Comparison of ENCODE assay signal across 22 cellular contexts in the genomic region with DNA sequence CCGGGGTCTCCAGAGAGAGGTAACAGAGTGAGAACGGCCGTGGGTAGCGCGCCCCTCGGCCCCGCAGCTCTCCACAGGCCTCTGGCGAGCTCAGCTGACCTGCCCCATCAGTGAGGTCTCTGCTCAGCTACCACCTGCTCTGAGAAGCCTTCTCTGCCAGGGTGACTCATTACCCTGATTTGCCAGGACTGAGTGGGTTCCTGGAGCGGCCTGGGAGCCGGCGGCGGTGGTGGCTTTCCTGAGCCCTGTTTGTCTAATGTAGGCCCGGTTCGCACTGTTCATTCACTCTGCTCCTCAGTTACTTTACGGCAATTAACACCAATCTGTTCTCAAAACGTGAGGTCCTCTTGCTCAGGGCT.
DNase-seq lines count a peak whose midpoint lies in the region; ATAC-seq and TF ChIP-seq lines count a peak whose summit lies in the region.
"Had no signal": no experiment of that assay in that cellular context is flagged by ENCODE, and none has a peak within 500 bp of the region (broad histone marks: within the 10 kb centered on the region; RNA-seq: fewer than 3 reads in every experiment).

No MANE protein-coding gene starts in this region.

- WGBS in esophagus muscularis mucosa: 91% methylated on average over 8 of the region's 16 CpGs
- WGBS in suprapubic skin: 91% methylated on average over 10 of the region's 16 CpGs

- TF ChIP-seq CTCF in esophagus muscularis mucosa (IDR thresholded peaks at IDR 0.05): no peak
- TF ChIP-seq CTCF in suprapubic skin (IDR thresholded peaks at IDR 0.05): no peak
- no peak for TF ChIP-seq CTCF in left lung (IDR thresholded peaks at IDR 0.05)

- no peak for TF ChIP-seq EP300 in esophagus muscularis mucosa (IDR thresholded peaks at IDR 0.05)
- TF ChIP-seq EP300 in suprapubic skin (IDR thresholded peaks at IDR 0.05): no peak

- H3K27me3 Mint-ChIP-seq in activated naive CD8-positive, alpha-beta T cell: peaks cover 2% of the 10 kb centered on the region
- peaks cover 2% of the 10 kb centered on the region for H3K27me3 Mint-ChIP-seq in activated naive CD8-positive, alpha-beta T cell treated with anti-CD3 and anti-CD28 coated beads, Interleukin-2, amount 50 U/mL, for 24 hours

- no peak for DNase-seq in activated naive CD8-positive, alpha-beta T cell treated with anti-CD3 and anti-CD28 coated beads, Interleukin-2, amount 50 U/mL, for 24 hours
- DNase-seq in NT2/D1 (ENCODE audit: low read depth, low spot score): no peak
- DNase-seq in esophagus muscularis mucosa (ENCODE audit: extremely low spot score): peak; percentile 60
- DNase-seq in suprapubic skin (ENCODE audit: low spot score in 2 of 2): no peak
- DNase-seq in T1000 (lab: John Stamatoyannopoulos, UW): no peak
- DNase-seq in left lung: no peak
- DNase-seq in NCI-H187 treated with DMSO at 0.1 percent for 48 hours (lab: John Stamatoyannopoulos, UW): no peak
- DNase-seq: activated gamma-delta T cell treated with Interleukin-2 at 50 U/mL for 16 hours; EL; foreskin melanocyte; IMR-90; mucosa of descending colon; NCI-H1694 treated with DMSO at 0.1 percent for 48 hours; NCI-H345; NK-92 treated with Interleukin-12 subunit alpha and Interleukin-12 subunit beta, amount 100 ng/mL, for 24 hours; retina; stimulated activated naive CD4-positive, alpha-beta T cell treated with Interleukin-2 at 50 U/mL for 16 hours had no signal

- H3K27me3 ChIP-seq in NT2/D1 (ENCODE audit: insufficient read depth, insufficient read length) (no peaks in the 10 kb centered on the region), esophagus muscularis mucosa (peaks cover 0 to 8% (median 0%) of the 10 kb centered on the region in 4 donors), suprapubic skin (peaks cover 7% of the 10 kb centered on the region), left lung (peaks cover 0 to 11% of the 10 kb centered on the region in 2 donors)
- H3K27me3 ChIP-seq: upper lobe of left lung had no signal

- H3K9me3 ChIP-seq in NT2/D1 (ENCODE audit: insufficient read depth, low read length): peaks cover 4% of the 10 kb centered on the region; the same call in 1 of the 2 replicates
- H3K9me3 ChIP-seq in esophagus muscularis mucosa: peaks cover 0 to 7% (median 6%) of the 10 kb centered on the region in 4 donors
- no peaks in the 10 kb centered on the region for H3K9me3 ChIP-seq in suprapubic skin
- peaks cover 0 to 3% of the 10 kb centered on the region in 2 donors for H3K9me3 ChIP-seq in left lung

- no peaks in the 10 kb centered on the region for H3K36me3 Mint-ChIP-seq in activated naive CD8-positive, alpha-beta T cell
- no peaks in the 10 kb centered on the region for H3K36me3 Mint-ChIP-seq in activated naive CD8-positive, alpha-beta T cell treated with anti-CD3 and anti-CD28 coated beads, Interleukin-2, amount 50 U/mL, for 24 hours (ENCODE audit: low read depth)

- intact Hi-C loops in esophagus muscularis mucosa (cut with DNase I): no loop called here
- intact Hi-C loops in left lung (cut with DNase I): no loop called here

- H3K4me3 Mint-ChIP-seq in activated naive CD8-positive, alpha-beta T cell: peak overlapping the region; percentile 14
- H3K4me3 Mint-ChIP-seq in activated naive CD8-positive, alpha-beta T cell treated with anti-CD3 and anti-CD28 coated beads, Interleukin-2, amount 50 U/mL, for 24 hours: no peak overlapping the region
- H3K4me3 Mint-ChIP-seq: H9 had no signal

- TF ChIP-seq POLR2A in esophagus muscularis mucosa (IDR thresholded peaks at IDR 0.05; ENCODE audit: low read depth): no peak
- TF ChIP-seq POLR2A in suprapubic skin (IDR thresholded peaks at IDR 0.05): no peak

- ATAC-seq in activated naive CD8-positive, alpha-beta T cell treated with anti-CD3 and anti-CD28 coated beads, Interleukin-2, amount 50 U/mL, for 24 hours: no peak
- ATAC-seq in left lung: no peak
- ATAC-seq: mucosa of descending colon had no signal

- peak overlapping the region; percentile 88 for H3K9ac ChIP-seq in NT2/D1 (ENCODE audit: insufficient read length, low read depth)

- no peak overlapping the region for H3K27ac Mint-ChIP-seq in activated naive CD8-positive, alpha-beta T cell
- H3K27ac Mint-ChIP-seq in activated naive CD8-positive, alpha-beta T cell treated with anti-CD3 and anti-CD28 coated beads, Interleukin-2, amount 50 U/mL, for 24 hours: no peak overlapping the region

- no peaks in the 10 kb centered on the region for H3K4me1 Mint-ChIP-seq in activated naive CD8-positive, alpha-beta T cell (ENCODE audit: low read depth)
- no peaks in the 10 kb centered on the region for H3K4me1 Mint-ChIP-seq in activated naive CD8-positive, alpha-beta T cell treated with anti-CD3 and anti-CD28 coated beads, Interleukin-2, amount 50 U/mL, for 24 hours

- H3K36me3 ChIP-seq in NT2/D1 (ENCODE audit: insufficient read depth, insufficient read length, low read length) (peaks cover 44% of the 10 kb centered on the region), esophagus muscularis mucosa (no peaks in the 10 kb centered on the region), suprapubic skin (no peaks in the 10 kb centered on the region), left lung (no peaks in the 10 kb centered on the region)
- H3K36me3 ChIP-seq: upper lobe of left lung had no signal

- H3K4me1 ChIP-seq in NT2/D1 (ENCODE audit: insufficient read depth, insufficient read length) (no peaks in the 10 kb centered on the region), esophagus muscularis mucosa (no peaks in the 10 kb centered on the region), suprapubic skin (no peaks in the 10 kb centered on the region), left lung (no peaks in the 10 kb centered on the region)
- H3K4me1 ChIP-seq: upper lobe of left lung had no signal

- H3K4me3 ChIP-seq in NT2/D1 (ENCODE audit: insufficient read length, low read depth) (peak overlapping the region; percentile 75), esophagus muscularis mucosa (peak overlapping the region in 2 of 4 donors; percentile 33), suprapubic skin (peak overlapping the region; percentile 20), left lung (peak overlapping the region in 1 of 2 donors; percentile 28)
- H3K4me3 ChIP-seq: mucosa of descending colon had no signal

- H3K27ac ChIP-seq in esophagus muscularis mucosa (replicated peaks in 1 of 4) (no peak overlapping the region), suprapubic skin (no peak overlapping the region), left lung (no peak overlapping the region)
- H3K27ac ChIP-seq: HL-60, RWPE1, upper lobe of left lung had no signal

- H3K9me3 Mint-ChIP-seq in activated naive CD8-positive, alpha-beta T cell (ENCODE audit: low read depth): no peaks in the 10 kb centered on the region
- H3K9me3 Mint-ChIP-seq in activated naive CD8-positive, alpha-beta T cell treated with anti-CD3 and anti-CD28 coated beads, Interleukin-2, amount 50 U/mL, for 24 hours: peaks cover 8% of the 10 kb centered on the region
- H3K9me3 Mint-ChIP-seq: H9 had no signal
